29 cellular contexts compared by ENCODE assay signal in the genomic region with DNA sequence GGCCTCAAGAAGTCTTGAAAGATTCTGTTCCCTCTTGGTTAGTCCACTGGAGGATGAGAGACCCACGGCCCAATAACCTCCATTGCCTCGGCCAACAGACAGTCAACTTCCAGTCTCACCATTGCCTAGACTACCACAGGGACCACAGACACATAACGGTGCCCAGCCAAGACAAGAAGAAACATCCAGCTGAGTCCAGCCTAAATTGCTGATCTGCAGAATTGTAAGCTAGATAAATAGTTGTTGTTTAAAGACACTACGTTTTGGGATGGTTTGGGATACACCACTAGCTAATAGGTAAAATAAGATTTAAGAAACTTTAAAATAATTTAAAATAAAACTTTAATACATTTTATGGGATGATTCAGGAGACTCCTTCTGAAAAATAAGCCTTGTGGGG.
"Had no signal": no experiment of that assay in that cellular context is flagged by ENCODE, and none has a peak within 500 bp of the region (broad histone marks: within the 10 kb centered on the region; RNA-seq: fewer than 3 reads in every experiment).

No MANE protein-coding gene starts in this region.

- H3K4me3 Mint-ChIP-seq: dendritic cell treated with granulocyte-macrophage colony-stimulating factor and Interleukin-4, amounts not matched to agents 40 ng/mL and 50 ng/mL, for 4 days; effector memory CD8-positive, alpha-beta T cell; endodermal cell had no signal

- H3K9me3 Mint-ChIP-seq: dendritic cell treated with granulocyte-macrophage colony-stimulating factor and Interleukin-4, amounts not matched to agents 40 ng/mL and 50 ng/mL, for 4 days; endodermal cell had no signal

- H3K27me3 Mint-ChIP-seq: dendritic cell treated with granulocyte-macrophage colony-stimulating factor and Interleukin-4, amounts not matched to agents 40 ng/mL and 50 ng/mL, for 4 days; effector memory CD8-positive, alpha-beta T cell had no signal

- H3K36me3 ChIP-seq: colonic mucosa, esophagus muscularis mucosa, esophagus squamous epithelium, gastrocnemius medialis, gastroesophageal sphincter, heart left ventricle, heart right ventricle had no signal

- H3K4me1 Mint-ChIP-seq: endodermal cell had no signal

- H3K4me1 ChIP-seq: colonic mucosa, gastroesophageal sphincter had no signal

- H3K27ac ChIP-seq: colonic mucosa, coronary artery, dorsolateral prefrontal cortex, epithelial cell of prostate, esophagus muscularis mucosa, esophagus squamous epithelium, foreskin keratinocyte, gastrocnemius medialis, gastroesophageal sphincter, heart left ventricle, heart right ventricle had no signal

- H3K4me3 ChIP-seq: colonic mucosa, coronary artery, dorsolateral prefrontal cortex, esophagus muscularis mucosa, esophagus squamous epithelium, gastrocnemius medialis, gastroesophageal sphincter, heart left ventricle, heart right ventricle had no signal

- H3K9me3 ChIP-seq: colonic mucosa, esophagus muscularis mucosa, esophagus squamous epithelium, gastrocnemius medialis, gastroesophageal sphincter, heart left ventricle, heart right ventricle had no signal

- H3K27ac Mint-ChIP-seq: dendritic cell treated with granulocyte-macrophage colony-stimulating factor and Interleukin-4, amounts not matched to agents 40 ng/mL and 50 ng/mL, for 4 days; effector memory CD8-positive, alpha-beta T cell; endodermal cell had no signal

- FAIRE-seq: colon, endometrium, endothelial cell of umbilical vein, frontal cortex had no signal

- DNase-seq: colonic mucosa; cortex of kidney; dermis blood vessel endothelial cell; dorsolateral prefrontal cortex; effector CD4-positive, alpha-beta T cell; effector CD8-positive, alpha-beta T cell; effector memory CD4-positive, alpha-beta T cell; effector memory CD8-positive, alpha-beta T cell; endodermal cell; erythroblast; esophagus squamous epithelium; foreskin fibroblast; foreskin keratinocyte; foreskin melanocyte; gastrocnemius medialis; glutamatergic neuron; head of caudate nucleus; heart left ventricle; heart right ventricle had no signal

- H3K27me3 ChIP-seq: colonic mucosa, dorsolateral prefrontal cortex, esophagus muscularis mucosa, esophagus squamous epithelium, foreskin keratinocyte, gastrocnemius medialis, gastroesophageal sphincter, heart left ventricle, heart right ventricle had no signal

- ATAC-seq: effector memory CD8-positive, alpha-beta T cell; esophagus mucosa; foreskin keratinocyte; gastrocnemius medialis; gastroesophageal sphincter; heart left ventricle; heart right ventricle had no signal
